Comparison of ENCODE assay signal across 9 cellular contexts in the genomic region with DNA sequence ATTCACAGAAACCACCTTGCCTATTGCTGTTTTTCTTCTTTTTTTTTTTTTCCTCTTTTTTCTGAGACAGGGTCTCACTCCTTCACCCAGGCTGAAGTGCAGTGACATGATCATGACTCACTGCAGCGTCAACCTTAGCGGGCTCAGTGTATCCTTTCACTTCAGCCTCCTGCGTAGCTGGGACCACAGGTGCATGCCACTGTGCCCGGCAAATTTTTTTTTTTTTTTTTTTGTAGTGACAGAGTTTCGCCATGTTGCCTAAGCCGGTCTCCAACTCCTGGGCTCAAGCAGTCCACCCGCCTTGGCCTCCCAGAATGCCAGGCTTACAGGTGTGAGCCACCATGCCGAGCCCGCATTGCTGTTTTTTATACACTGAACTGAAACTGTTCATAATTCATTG. TPM values are rescaled to one million over a fixed set of nuclear protein-coding genes. Genes with fewer than 3 reads are reported as not detected.
A peak's percentile ranks its signal among the peaks of the same experiment; 100 is the strongest.
DNase-seq lines count a peak whose midpoint lies in the region; ATAC-seq and TF ChIP-seq lines count a peak whose summit lies in the region.
"Had no signal": no experiment of that assay in that cellular context is flagged by ENCODE, and none has a peak within 500 bp of the region (broad histone marks: within the 10 kb centered on the region; RNA-seq: fewer than 3 reads in every experiment).

No MANE protein-coding gene starts in this region.

- H3K27ac ChIP-seq in CD4-positive, alpha-beta memory T cell (ENCODE audit: low read depth, low read length): peak overlapping the region; percentile 68
- no peak overlapping the region for H3K27ac ChIP-seq in gastrocnemius medialis

- in situ Hi-C loops in gastrocnemius medialis (cut with MboI; ENCODE audit: low sequenced_read_pairs in 4 of 4): loop anchor here in 2 of 4 donors (10.0 to 25.0 kb wide), 2 partner anchors 554 to 892 kb away; no protein-coding TSS in a partner anchor

- H3K9me3 Mint-ChIP-seq in CD4-positive, alpha-beta memory T cell: no peaks in the 10 kb centered on the region

- TF ChIP-seq POLR2A in gastrocnemius medialis (IDR thresholded peaks at IDR 0.05): no peak

- H3K4me1 ChIP-seq in CD4-positive, alpha-beta memory T cell (ENCODE audit: insufficient read depth, low read length): peaks cover 98% of the 10 kb centered on the region
- H3K4me1 ChIP-seq in gastrocnemius medialis: peaks cover 41 to 50% of the 10 kb centered on the region in 2 donors

- peak overlapping the region; percentile 86 to 97 (median 95) for H3K27ac Mint-ChIP-seq in CD4-positive, alpha-beta memory T cell

- H3K27me3 ChIP-seq in CD4-positive, alpha-beta memory T cell (ENCODE audit: insufficient read depth, low read length): no peaks in the 10 kb centered on the region
- no peaks in the 10 kb centered on the region for H3K27me3 ChIP-seq in gastrocnemius medialis

- intact Hi-C loops in CD4-positive, alpha-beta memory T cell (cut with micrococcal nuclease): loop anchor here (1.0 to 2.0 kb wide), 2 partner anchors 9 to 14 kb away; partner anchors contain the start of gene MAP3K1
- intact Hi-C loops in gastrocnemius medialis (cut with DNase I; ENCODE audit: low total_unique reads): no loop called here

- CTCF ChIA-PET in CD4-positive, alpha-beta memory T cell (lab: Charles Lee; ENCODE audit: partially characterized antibody): interaction anchor here (0.9 to 7.6 kb wide), 4 partner anchors 9 to 558 kb away, joined by 3 to 58 read pairs (median 6); no protein-coding TSS in a partner anchor

- H3K36me3 Mint-ChIP-seq in CD4-positive, alpha-beta memory T cell: peaks cover 0 to 13% of the 10 kb centered on the region in 2 donors

- no peak for TF ChIP-seq CTCF in gastrocnemius medialis (IDR thresholded peaks at IDR 0.05 in 4 of 5, conservative IDR thresholded peaks at IDR 0.05 in 1 of 5)

- H3K9me3 ChIP-seq in CD4-positive, alpha-beta memory T cell (ENCODE audit: control insufficient read depth in 1 of 2, low read length in 2 of 2): no peaks in the 10 kb centered on the region
- H3K9me3 ChIP-seq in gastrocnemius medialis: no peaks in the 10 kb centered on the region

- H3K36me3 ChIP-seq in CD4-positive, alpha-beta memory T cell (ENCODE audit: insufficient read depth, low read length): no peaks in the 10 kb centered on the region
- no peaks in the 10 kb centered on the region for H3K36me3 ChIP-seq in gastrocnemius medialis

- POLR2A ChIA-PET in CD4-positive, alpha-beta memory T cell (lab: Charles Lee; ENCODE audit: partially characterized antibody): interaction anchor here (0.6 to 6.4 kb wide), 9 partner anchors 8 to 648 kb away, joined by 3 to 30 read pairs (median 5); no protein-coding TSS in a partner anchor

- H3K4me3 ChIP-seq in CD4-positive, alpha-beta memory T cell (ENCODE audit: low read length in 2 of 2): peak overlapping the region in 1 of 2 donors; percentile 42
- no peak overlapping the region for H3K4me3 ChIP-seq in gastrocnemius medialis

- DNase-seq in CD4-positive, alpha-beta memory T cell: peak; percentile 48 to 92 (median 55)
- peak; percentile 59 to 63 for DNase-seq in activated CD4-positive, alpha-beta T cell treated with anti-CD3 and anti-CD28 coated beads, Interleukin-2, amount 50 U/mL, for 4 hours
- DNase-seq in kidney tubule cell (ENCODE audit: low spot score) (peak; percentile 86), NCI-H2107 treated with DMSO at 0.1 percent for 48 hours (lab: John Stamatoyannopoulos, UW; ENCODE audit: unreplicated experiment) (no peak), NCI-H2227 treated with DMSO at 0.1 percent for 48 hours (lab: John Stamatoyannopoulos, UW) (no peak), gastrocnemius medialis (no peak), midbrain (lab: John Stamatoyannopoulos, UW) (no peak)
- DNase-seq: DMS153 had no signal

- H3K27me3 Mint-ChIP-seq in CD4-positive, alpha-beta memory T cell: no peaks in the 10 kb centered on the region

- ATAC-seq in HG03175 (IDR thresholded peaks at IDR 0.05; ENCODE audit: unreplicated experiment) (peak; percentile 65), gastrocnemius medialis (no peak)

- H3K4me3 Mint-ChIP-seq in CD4-positive, alpha-beta memory T cell: peak overlapping the region; percentile 77 to 87 (median 84)

- H3K4me1 Mint-ChIP-seq in CD4-positive, alpha-beta memory T cell: peaks cover 74 to 100% (median 85%) of the 10 kb centered on the region in 4 donors

RNA-seq across cellular contexts. Expression of gene MAP3K1, which starts 13.8 kb away (rescaled TPM):
- 100 to 1,000 TPM; 139 to 146 TPM for total RNA-seq in CD4-positive, alpha-beta memory T cell
- polyA plus RNA-seq in CD4-positive, alpha-beta memory T cell: 10 to 100 TPM; 41.6 to 79.8 TPM
- total RNA-seq in gastrocnemius medialis: 1 to 10 TPM; 4.2 to 6.8 (median 5.4) TPM

Comparison
In these comparisons a context has a peak if more than half of its experiments do, and no peak if none do; other contexts are left out.
1. DNase-seq: peak in CD4-positive, alpha-beta memory T cell (5 of 5), activated CD4-positive, alpha-beta T cell treated with anti-CD3 and anti-CD28 coated beads, Interleukin-2, amount 50 U/mL, for 4 hours (2 of 2) and kidney tubule cell (single experiment); none in NCI-H2107 treated with DMSO at 0.1 percent for 48 hours (single experiment), NCI-H2227 treated with DMSO at 0.1 percent for 48 hours (single experiment), gastrocnemius medialis (0 of 2) and midbrain (single experiment).
2. RNA of gene MAP3K1, which starts 13.8 kb away (total RNA-seq): 139 to 146 TPM in CD4-positive, alpha-beta memory T cell; 4.2 to 6.8 TPM in gastrocnemius medialis; every median in the first group is over 10 times any median in the second.